9 cellular contexts compared by ENCODE assay signal in the genomic region with DNA sequence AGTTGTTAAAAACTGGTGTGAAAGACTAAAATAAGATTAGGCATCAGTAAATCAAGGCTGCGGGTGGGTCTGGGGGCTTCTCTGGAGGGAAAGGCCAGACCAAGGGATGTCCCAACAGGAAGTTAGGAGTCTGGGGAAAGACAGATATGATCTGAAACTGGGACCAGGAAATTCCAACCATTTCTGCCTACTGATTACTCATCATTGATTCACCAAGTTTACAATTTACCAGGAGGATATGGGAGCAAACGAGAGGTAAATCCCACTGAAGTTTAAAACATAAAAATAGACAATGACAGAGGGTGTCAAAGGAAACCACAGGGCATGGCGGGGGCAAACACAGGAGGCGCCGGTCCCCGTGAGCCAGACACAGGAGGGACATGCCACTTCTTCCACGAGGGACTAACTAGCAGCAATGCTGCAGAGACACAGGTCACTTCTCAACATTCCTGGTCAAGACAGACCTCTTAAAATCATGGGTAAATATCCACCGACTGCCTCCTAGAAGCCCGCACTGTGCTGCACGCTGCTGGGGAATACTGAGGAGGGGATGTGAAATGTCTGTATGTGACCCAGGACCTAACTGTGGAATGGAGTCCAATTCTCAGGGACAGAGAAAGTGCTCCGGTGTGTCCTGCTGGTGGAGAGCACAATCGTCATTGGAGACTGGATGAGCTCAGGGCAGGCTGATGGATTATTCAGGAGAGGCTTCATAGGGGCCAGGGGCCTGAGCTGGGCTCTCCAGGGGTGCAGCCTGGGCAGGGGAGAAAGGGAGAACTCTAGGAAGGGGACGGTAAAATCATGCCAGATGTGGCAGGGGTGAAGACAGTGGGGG.
DNase-seq lines count a peak whose midpoint lies in the region; ATAC-seq and TF ChIP-seq lines count a peak whose summit lies in the region.
"Had no signal": no experiment of that assay in that cellular context is flagged by ENCODE, and none has a peak within 500 bp of the region (broad histone marks: within the 10 kb centered on the region; RNA-seq: fewer than 3 reads in every experiment).

No MANE protein-coding gene starts in this region.

- no peak for TF ChIP-seq CTCF in hepatocyte (IDR thresholded peaks at IDR 0.05; ENCODE audit: poor library complexity)
- no peak for TF ChIP-seq CTCF in tibial artery (IDR thresholded peaks at IDR 0.05)

- H3K36me3 Mint-ChIP-seq in activated T-cell treated with anti-CD3 and anti-CD28 coated beads, Interleukin-2, amount 50 U/mL, for 24 hours (ENCODE audit: low read depth), result peaks cover 97% of the 10 kb centered on the region
- peaks cover 8% of the 10 kb centered on the region for H3K36me3 Mint-ChIP-seq in activated naive CD8-positive, alpha-beta T cell

- no peaks in the 10 kb centered on the region for H3K9me3 ChIP-seq in hepatocyte (ENCODE audit: low read depth)
- no peaks in the 10 kb centered on the region for H3K9me3 ChIP-seq in tibial artery

- H3K27me3 Mint-ChIP-seq in activated T-cell treated with anti-CD3 and anti-CD28 coated beads, Interleukin-2, amount 50 U/mL, for 24 hours, result no peaks in the 10 kb centered on the region
- H3K27me3 Mint-ChIP-seq in activated naive CD8-positive, alpha-beta T cell, result no peaks in the 10 kb centered on the region

- H3K9me3 Mint-ChIP-seq in activated T-cell treated with anti-CD3 and anti-CD28 coated beads, Interleukin-2, amount 50 U/mL, for 24 hours, result no peaks in the 10 kb centered on the region
- no peaks in the 10 kb centered on the region for H3K9me3 Mint-ChIP-seq in activated naive CD8-positive, alpha-beta T cell (ENCODE audit: low read depth)

- H3K4me1 ChIP-seq in hepatocyte (ENCODE audit: insufficient read depth) (peaks cover 24% of the 10 kb centered on the region), tibial artery (peaks cover 0 to 72% (median 47%) of the 10 kb centered on the region in 4 donors)

- no peaks in the 10 kb centered on the region for H3K27me3 ChIP-seq in hepatocyte
- H3K27me3 ChIP-seq in tibial artery, result no peaks in the 10 kb centered on the region

- intact Hi-C loops in tibial artery (cut with DNase I; ENCODE audit: low total_unique reads), result no loop called here

- peaks cover 4% of the 10 kb centered on the region for H3K79me2 ChIP-seq in hepatocyte

- H3K9me2 ChIP-seq in hepatocyte (replicated peaks; ENCODE audit: insufficient read depth), result no peaks in the 10 kb centered on the region

- H3K27ac ChIP-seq in hepatocyte (peak overlapping the region; percentile 62), tibial artery (peak overlapping the region; percentile 84 to 90)
- H3K27ac ChIP-seq: WERI-Rb-1 had no signal

- no peaks in the 10 kb centered on the region for H3K36me3 ChIP-seq in hepatocyte (replicated peaks; ENCODE audit: insufficient read depth, low read depth)
- H3K36me3 ChIP-seq in tibial artery, result peaks cover 14 to 62% (median 39%) of the 10 kb centered on the region in 3 donors
- H3K36me3 ChIP-seq: WERI-Rb-1 had no signal

- H4K20me1 ChIP-seq in hepatocyte (ENCODE audit: insufficient read depth, poor library complexity, severe bottlenecking), result no peaks in the 10 kb centered on the region

- H3K4me3 Mint-ChIP-seq in activated T-cell treated with anti-CD3 and anti-CD28 coated beads, Interleukin-2, amount 50 U/mL, for 24 hours, result peak overlapping the region; percentile 2
- peak overlapping the region; percentile 22 for H3K4me3 Mint-ChIP-seq in activated naive CD8-positive, alpha-beta T cell

- ATAC-seq in HG03521 (IDR thresholded peaks at IDR 0.05; ENCODE audit: unreplicated experiment), result no peak
- no peak for ATAC-seq in HG02642 (IDR thresholded peaks at IDR 0.05; ENCODE audit: poor library complexity, unreplicated experiment)

- H3K4me2 ChIP-seq in hepatocyte, result no peak overlapping the region

- H3K4me3 ChIP-seq in hepatocyte (no peak overlapping the region), tibial artery (no peak overlapping the region)

- peaks cover 76% of the 10 kb centered on the region for H3K4me1 Mint-ChIP-seq in activated T-cell treated with anti-CD3 and anti-CD28 coated beads, Interleukin-2, amount 50 U/mL, for 24 hours (ENCODE audit: low read depth)
- peaks cover 53% of the 10 kb centered on the region for H3K4me1 Mint-ChIP-seq in activated naive CD8-positive, alpha-beta T cell (ENCODE audit: low read depth)

- no peak overlapping the region for H2AFZ ChIP-seq in hepatocyte

- DNase-seq in activated T-cell treated with anti-CD3 and anti-CD28 coated beads, Interleukin-2, amount 50 U/mL, for 24 hours, result peak; percentile 41
- no peak for DNase-seq in activated T-cell treated with anti-CD3 and anti-CD28 coated beads for 4 hours
- no peak for DNase-seq in hepatocyte (ENCODE audit: low spot score)
- no peak for DNase-seq in tibial artery
- no peak for DNase-seq in mesenteric fat pad (ENCODE audit: low spot score)
- DNase-seq: WERI-Rb-1 had no signal

- peak overlapping the region; percentile 90 for H3K27ac Mint-ChIP-seq in activated T-cell treated with anti-CD3 and anti-CD28 coated beads, Interleukin-2, amount 50 U/mL, for 24 hours
- H3K27ac Mint-ChIP-seq in activated naive CD8-positive, alpha-beta T cell, result peak overlapping the region; percentile 73

- 63% methylated on average over 13 of the region's 13 CpGs for WGBS in hepatocyte (ENCODE audit: low lambda C conversion rate, missing lambda C conversion rate)
